ENCODE assay signal across 17 cellular contexts in genomic region chr3:30597769-30598134, GRCh38. TPM values are rescaled to one million over a fixed set of nuclear protein-coding genes. Genes with fewer than 3 reads are reported as not detected.
DNase-seq lines count a peak whose midpoint lies in the region; FAIRE-seq and TF ChIP-seq lines count a peak whose summit lies in the region.
"Had no signal": no experiment of that assay in that cellular context is flagged by ENCODE, and none has a peak within 500 bp of the region (broad histone marks: within the 10 kb centered on the region; RNA-seq: fewer than 3 reads in every experiment).

No MANE protein-coding gene starts in this region.

- no peaks in the 10 kb centered on the region for H4K20me1 ChIP-seq in astrocyte (ENCODE audit: insufficient read depth, low read length)

- no peak for TF ChIP-seq CTCF in HFFc6 (IDR thresholded peaks at IDR 0.05)
- no peak for TF ChIP-seq CTCF in astrocyte (IDR thresholded peaks at IDR 0.05; ENCODE audit: insufficient read depth, low read depth, low read length)
- TF ChIP-seq CTCF in liver (IDR thresholded peaks at IDR 0.05; ENCODE audit: low read depth, low read length, missing input control): no peak
- TF ChIP-seq CTCF in type B pancreatic cell (conservative IDR thresholded peaks at IDR 0.05): no peak

- TF ChIP-seq RAD21 in liver (IDR thresholded peaks at IDR 0.05): no peak

- H3K79me2 ChIP-seq in astrocyte (ENCODE audit: insufficient read depth, low read length): no peaks in the 10 kb centered on the region

- H3K9me3 Mint-ChIP-seq in HFFc6 (no peaks in the 10 kb centered on the region), astrocyte (ENCODE audit: unreplicated experiment) (no peaks in the 10 kb centered on the region), type B pancreatic cell (peaks cover 6% of the 10 kb centered on the region)

- H3K9ac ChIP-seq in astrocyte (ENCODE audit: low read length) (no peak overlapping the region), liver (ENCODE audit: low read depth in 1 of 2, low read length in 2 of 2) (peak overlapping the region in 1 of 2 donors; percentile 65)

- peaks cover 12% of the 10 kb centered on the region for H3K4me1 ChIP-seq in astrocyte (ENCODE audit: insufficient read depth, low read length)
- peaks cover 2 to 13% (median 9%) of the 10 kb centered on the region in 4 donors for H3K4me1 ChIP-seq in liver (ENCODE audit: control insufficient read depth in 4 of 4, insufficient read depth in 4 of 4, low read length in 3 of 4)

- H3K4me3 Mint-ChIP-seq in HFFc6 (no peak overlapping the region), astrocyte (ENCODE audit: unreplicated experiment) (no peak overlapping the region), type B pancreatic cell (no peak overlapping the region)
- H3K4me3 Mint-ChIP-seq: activated T-cell treated with anti-CD3 and anti-CD28 coated beads, Interleukin-2, amount 50 U/mL, for 4 hours had no signal

- H2AFZ ChIP-seq in astrocyte (ENCODE audit: low read depth, low read length): no peak overlapping the region

- H3K36me3 ChIP-seq in astrocyte (ENCODE audit: insufficient read depth, low read length) (no peaks in the 10 kb centered on the region), liver (ENCODE audit: control insufficient read depth in 4 of 4, insufficient read depth in 3 of 4, low read depth in 1 of 4, low read length in 3 of 4) (no peaks in the 10 kb centered on the region)

- H3K4me3 ChIP-seq in astrocyte (ENCODE audit: insufficient read depth, low read depth, low read length) (no peak overlapping the region), liver (ENCODE audit: low read depth in 1 of 3, low read length in 3 of 3) (no peak overlapping the region)

- H3K4me1 Mint-ChIP-seq in HFFc6 (ENCODE audit: low read depth): peaks cover 34% of the 10 kb centered on the region
- H3K4me1 Mint-ChIP-seq in astrocyte (ENCODE audit: low read depth, unreplicated experiment): peaks cover 10% of the 10 kb centered on the region
- peaks cover 18% of the 10 kb centered on the region for H3K4me1 Mint-ChIP-seq in type B pancreatic cell (ENCODE audit: unreplicated experiment)

- H3K27me3 Mint-ChIP-seq in HFFc6 (ENCODE audit: insufficient read depth) (no peaks in the 10 kb centered on the region), astrocyte (ENCODE audit: low read depth, unreplicated experiment) (no peaks in the 10 kb centered on the region), type B pancreatic cell (no peaks in the 10 kb centered on the region)

- FAIRE-seq in astrocyte (lab: Jason Lieb, UNC): peak; percentile 39
- FAIRE-seq: bronchial epithelial cell had no signal

- no peak overlapping the region for H3K27ac ChIP-seq in astrocyte (ENCODE audit: low read depth, low read length)
- peak overlapping the region; percentile 69 to 80 for H3K27ac ChIP-seq in liver (ENCODE audit: low read depth in 1 of 2, low read length in 2 of 2)

- no peaks in the 10 kb centered on the region for H3K27me3 ChIP-seq in astrocyte (ENCODE audit: insufficient read depth, low read length)
- H3K27me3 ChIP-seq in liver (ENCODE audit: control insufficient read depth in 4 of 4, insufficient read depth in 4 of 4, low read length in 3 of 4): no peaks in the 10 kb centered on the region

- peak overlapping the region; percentile 59 for H3K27ac Mint-ChIP-seq in HFFc6
- peak overlapping the region; percentile 90 for H3K27ac Mint-ChIP-seq in astrocyte (ENCODE audit: unreplicated experiment)
- H3K27ac Mint-ChIP-seq in type B pancreatic cell: peak overlapping the region; percentile 85

- DNase-seq in HFFc6 (no peak), astrocyte (ENCODE audit: low read depth) (no peak), type B pancreatic cell (ENCODE audit: extremely low spot score, unreplicated experiment) (no peak), NK-92 (lab: John Stamatoyannopoulos, UW; ENCODE audit: unreplicated experiment) (no peak), D341Med (ENCODE audit: low spot score) (no peak), T-helper 9 cell (no peak)
- DNase-seq: activated CD4-positive, alpha-beta T cell treated with anti-CD3 and anti-CD28 coated beads, Interleukin-2, amount 50 U/mL, for 48 hours; activated T-cell treated with anti-CD3 and anti-CD28 coated beads, Interleukin-2, amount 50 U/mL, for 4 hours; head of caudate nucleus; KG1; NCI-H1048; NCI-H2081 treated with DMSO at 0.1 percent for 48 hours; NCI-H524 treated with DMSO at 0.1 percent for 48 hours; OCI-M1; stimulated activated CD4-positive, alpha-beta T cell treated with anti-CD3 and anti-CD28 coated beads, Interleukin-2, amount 100 ng/mL, for 48 hours had no signal

- no peaks in the 10 kb centered on the region for H3K9me3 ChIP-seq in astrocyte (ENCODE audit: insufficient read depth, low read depth, low read length)
- H3K9me3 ChIP-seq in liver (ENCODE audit: control insufficient read depth in 4 of 4, low read length in 3 of 4): no peaks in the 10 kb centered on the region

- 0 out of 2 replicates have a peak, but pooled peaks cover 6% of the 10 kb centered on the region for H3K36me3 Mint-ChIP-seq in HFFc6 (ENCODE audit: low read depth)
- peaks cover 1% of the 10 kb centered on the region for H3K36me3 Mint-ChIP-seq in astrocyte (ENCODE audit: low read depth, unreplicated experiment)
- no peaks in the 10 kb centered on the region for H3K36me3 Mint-ChIP-seq in type B pancreatic cell

- peak overlapping the region; percentile 41 for H3K4me2 ChIP-seq in astrocyte (ENCODE audit: low read length)

TF ChIP-seq in liver, 16 proteins besides CTCF, POLR2A, EP300 and RAD21:
- TF ChIP-seq NR2F2 (IDR thresholded peaks at IDR 0.05) (no peak), YY1 (IDR thresholded peaks at IDR 0.05) (no peak), REST (IDR thresholded peaks at IDR 0.05) (no peak), HNF4A (conservative IDR thresholded peaks at IDR 0.05) (no peak), RXRA (IDR thresholded peaks at IDR 0.05) (no peak), HNF4G (IDR thresholded peaks at IDR 0.05) (no peak), MAX (IDR thresholded peaks at IDR 0.05) (no peak), GABPA (IDR thresholded peaks at IDR 0.05 in 1 of 2, conservative IDR thresholded peaks at IDR 0.05 in 1 of 2) (no peak), EGR1 (IDR thresholded peaks at IDR 0.05; ENCODE audit: low read depth in 2 of 2) (no peak), TAF1 (conservative IDR thresholded peaks at IDR 0.05) (no peak), ZBTB33 (IDR thresholded peaks at IDR 0.05) (no peak), SP1 (IDR thresholded peaks at IDR 0.05) (no peak)

RNA-seq across cellular contexts. Expression of gene TGFBR2, which starts 8.6 kb away (rescaled TPM):
- 100 to 1,000 TPM in 4 of 6 experiments, 10 to 100 TPM in 2; 78.5 to 135 (median 118) TPM for total RNA-seq in HFFc6 (2021; fragmentation: NEBNext Ultra II Directional; extraction: Animal tissue kit (Norgen Biotek cat#: 25700))
- total RNA-seq in astrocyte (39.9 and 44.1 TPM in 2 replicates), liver (10 to 100 TPM; 36.4 to 61.2 TPM), type B pancreatic cell (ENCODE audit: low replicate concordance) (21.8 and 26.1 TPM in 2 replicates)
- polyA plus RNA-seq in liver: 10 to 100 TPM; 13.9 to 31.0 TPM
